15 cellular contexts compared by ENCODE assay signal in the genomic region with DNA sequence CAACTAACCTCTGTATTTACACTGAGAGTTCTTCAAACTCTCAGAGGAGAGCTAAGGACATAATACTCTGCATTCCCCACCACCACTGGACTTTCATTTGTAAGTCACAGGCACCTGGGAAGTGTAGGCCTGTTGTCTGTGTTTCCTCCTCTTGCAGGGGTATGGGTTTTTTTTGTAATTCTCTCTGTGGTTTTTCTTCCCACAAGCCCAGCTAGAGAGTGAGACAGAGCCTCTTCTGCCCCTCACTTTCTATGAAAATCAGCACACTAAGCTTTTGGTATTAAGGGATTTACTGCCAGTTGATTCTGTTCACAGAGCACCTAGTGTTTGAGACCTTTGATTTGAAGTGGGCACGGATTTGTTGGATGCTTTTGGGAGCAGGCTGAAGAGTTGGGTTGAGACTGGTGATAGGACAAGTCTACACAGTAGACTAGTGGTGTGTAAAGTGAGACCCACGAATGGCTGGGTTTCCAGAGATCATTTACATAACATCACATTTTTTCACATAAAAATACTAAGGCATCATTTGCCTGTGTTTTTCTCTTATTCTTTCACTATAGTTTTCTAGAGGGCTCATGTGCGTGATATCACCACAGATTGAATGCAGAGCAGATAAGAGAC. TPM values are rescaled to one million over a fixed set of nuclear protein-coding genes. Genes with fewer than 3 reads are reported as not detected.
DNase-seq lines count a peak whose midpoint lies in the region; ATAC-seq, FAIRE-seq and TF ChIP-seq lines count a peak whose summit lies in the region.
"Had no signal": no experiment of that assay in that cellular context is flagged by ENCODE, and none has a peak within 500 bp of the region (broad histone marks: within the 10 kb centered on the region; RNA-seq: fewer than 3 reads in every experiment).

No MANE protein-coding gene starts in this region.

- no peaks in the 10 kb centered on the region for H3K27me3 Mint-ChIP-seq in activated CD4-positive, alpha-beta T cell treated with anti-CD3 and anti-CD28 coated beads, Interleukin-2, amount 10 ng/mL, durations not matched to agents 7 days and 5 days

- DNase-seq in GM12891 (ENCODE audit: insufficient read length, low spot score) (no peak), DMS53 treated with DMSO at 0.1 percent for 48 hours (lab: John Stamatoyannopoulos, UW; ENCODE audit: unreplicated experiment) (no peak), LoVo (ENCODE audit: low spot score) (no peak)
- no peak for DNase-seq in activated CD4-positive, alpha-beta T cell treated with anti-CD3 and anti-CD28 coated beads, Interleukin-2, amount 10 ng/mL, durations not matched to agents 7 days and 5 days
- no peak for DNase-seq in effector CD4-positive, alpha-beta T cell
- DNase-seq: activated naive CD4-positive, alpha-beta T cell treated with Interleukin-2 at 50 U/mL for 16 hours; body of pancreas; H9; hypothalamus; left ventricle myocardium superior; naive B cell had no signal

- H3K36me3 Mint-ChIP-seq in activated CD4-positive, alpha-beta T cell treated with anti-CD3 and anti-CD28 coated beads, Interleukin-2, amount 10 ng/mL, durations not matched to agents 7 days and 5 days (ENCODE audit: low read depth), result no peaks in the 10 kb centered on the region
- H3K36me3 Mint-ChIP-seq: naive B cell had no signal

- H3K4me3 Mint-ChIP-seq in activated CD4-positive, alpha-beta T cell treated with anti-CD3 and anti-CD28 coated beads, Interleukin-2, amount 10 ng/mL, durations not matched to agents 7 days and 5 days, result no peak overlapping the region
- H3K4me3 Mint-ChIP-seq: H9, naive B cell had no signal

- H3K4me1 Mint-ChIP-seq in activated CD4-positive, alpha-beta T cell treated with anti-CD3 and anti-CD28 coated beads, Interleukin-2, amount 10 ng/mL, durations not matched to agents 7 days and 5 days, result no peaks in the 10 kb centered on the region
- H3K4me1 Mint-ChIP-seq: H9 had no signal

- FAIRE-seq in GM12891 (lab: Jason Lieb, UNC), result peak; percentile 45

- no peak for TF ChIP-seq POLR2A in GM12891 (IDR thresholded peaks at IDR 0.05; ENCODE audit: low read depth, low read length)

- POLR2A ChIA-PET in activated CD4-positive, alpha-beta T cell treated with anti-CD3 and anti-CD28 coated beads, Interleukin-2, amount 10 ng/mL, durations not matched to agents 7 days and 5 days (lab: Charles Lee), result no interaction called here

- ATAC-seq in GM19468 (IDR thresholded peaks at IDR 0.05; ENCODE audit: extremely low read depth, unreplicated experiment) (peak; percentile 48), HG02798 (IDR thresholded peaks at IDR 0.05; ENCODE audit: poor library complexity, unreplicated experiment) (peak; percentile 66), HG03460 (IDR thresholded peaks at IDR 0.05; ENCODE audit: unreplicated experiment) (peak; percentile 80)
- ATAC-seq: body of pancreas, left ventricle myocardium superior had no signal

- H3K27ac Mint-ChIP-seq in activated CD4-positive, alpha-beta T cell treated with anti-CD3 and anti-CD28 coated beads, Interleukin-2, amount 10 ng/mL, durations not matched to agents 7 days and 5 days, result no peak overlapping the region
- H3K27ac Mint-ChIP-seq: H9 had no signal

- no peaks in the 10 kb centered on the region for H3K9me3 Mint-ChIP-seq in activated CD4-positive, alpha-beta T cell treated with anti-CD3 and anti-CD28 coated beads, Interleukin-2, amount 10 ng/mL, durations not matched to agents 7 days and 5 days

- CTCF ChIA-PET in activated CD4-positive, alpha-beta T cell treated with anti-CD3 and anti-CD28 coated beads, Interleukin-2, amount 10 ng/mL, durations not matched to agents 7 days and 5 days (lab: Charles Lee), result no interaction called here

TF ChIP-seq in GM12891, 5 proteins besides CTCF, POLR2A, EP300 and RAD21:
- TF ChIP-seq TAF1 (IDR thresholded peaks at IDR 0.05; ENCODE audit: low read depth, low read length) (no peak), POLR2AphosphoS5 (IDR thresholded peaks at IDR 0.05; ENCODE audit: low read depth, low read length) (no peak), SPI1 (IDR thresholded peaks at IDR 0.05; ENCODE audit: low read depth, low read length) (no peak), POU2F2 (IDR thresholded peaks at IDR 0.05; ENCODE audit: low read depth, low read length) (no peak), PAX5 (IDR thresholded peaks at IDR 0.05; ENCODE audit: insufficient read depth, low read length, severe bottlenecking) (no peak)
TF ChIP-seq in GM12891: peak in this region for 0.

RNA-seq across cellular contexts. Expression of gene WDR17, which starts 28.9 kb away (rescaled TPM):
- polyA plus RNA-seq in GM12891 (2012; ENCODE audit: low read depth, missing spikeins), result 0.53 TPM
- under 1 TPM; 0.83 to 0.87 TPM for total RNA-seq in activated CD4-positive, alpha-beta T cell treated with anti-CD3 and anti-CD28 coated beads, Interleukin-2, amount 10 ng/mL, durations not matched to agents 7 days and 5 days
- total RNA-seq: HT-29 had no signal
